In the genomic region with DNA sequence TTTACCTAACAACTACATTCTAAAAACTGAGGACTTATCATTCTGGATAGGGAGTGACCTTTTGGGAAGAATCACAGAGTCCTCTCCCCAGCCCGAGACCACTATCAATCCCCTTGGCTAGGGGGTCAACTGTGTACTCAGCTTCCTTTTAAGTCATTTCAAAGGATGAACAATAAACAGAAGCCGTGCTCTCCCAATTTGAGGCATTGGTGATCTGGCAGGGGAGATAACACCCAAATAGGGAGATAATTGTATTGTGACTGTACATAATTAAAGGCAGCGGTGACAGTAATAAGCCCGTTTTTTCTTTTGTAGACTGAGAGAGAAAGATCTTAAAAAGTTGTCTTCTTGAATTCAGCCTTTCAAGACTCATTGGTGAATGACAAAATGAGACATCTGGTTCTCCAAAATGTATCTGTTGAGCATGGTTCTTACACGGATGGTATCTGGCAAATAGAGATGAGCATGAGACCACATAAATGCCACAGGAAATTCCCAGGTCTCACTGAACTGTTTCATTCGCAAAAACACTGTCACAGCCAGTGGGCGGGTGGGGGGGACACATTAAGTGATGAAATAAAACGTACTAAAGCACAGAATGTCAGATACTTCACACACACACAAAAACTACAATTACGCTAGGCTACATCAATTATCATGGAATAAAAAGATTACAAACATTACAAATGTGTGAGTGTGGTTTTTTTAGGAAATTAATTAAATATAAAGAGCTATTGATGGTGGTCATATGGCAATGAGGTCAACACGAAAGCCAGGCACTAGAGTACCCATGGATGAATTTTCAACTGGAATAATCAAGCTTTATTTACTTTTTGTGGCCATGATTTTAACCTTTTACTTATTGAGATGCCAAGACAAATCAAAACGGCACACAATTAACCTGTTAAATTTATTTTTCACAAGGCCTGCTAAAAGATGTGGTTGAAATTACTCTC, we compare ENCODE assay signal across 1 cellular context.
TF ChIP-seq lines count a peak whose summit lies in the region.

No MANE protein-coding gene starts in this region.

TF ChIP-seq in SK-N-SH treated with all-trans-retinoic acid at 6 μM for 48 hours, 23 proteins besides CTCF, POLR2A, EP300 and RAD21 (continued from another document):
- TF ChIP-seq, protein P1, sequence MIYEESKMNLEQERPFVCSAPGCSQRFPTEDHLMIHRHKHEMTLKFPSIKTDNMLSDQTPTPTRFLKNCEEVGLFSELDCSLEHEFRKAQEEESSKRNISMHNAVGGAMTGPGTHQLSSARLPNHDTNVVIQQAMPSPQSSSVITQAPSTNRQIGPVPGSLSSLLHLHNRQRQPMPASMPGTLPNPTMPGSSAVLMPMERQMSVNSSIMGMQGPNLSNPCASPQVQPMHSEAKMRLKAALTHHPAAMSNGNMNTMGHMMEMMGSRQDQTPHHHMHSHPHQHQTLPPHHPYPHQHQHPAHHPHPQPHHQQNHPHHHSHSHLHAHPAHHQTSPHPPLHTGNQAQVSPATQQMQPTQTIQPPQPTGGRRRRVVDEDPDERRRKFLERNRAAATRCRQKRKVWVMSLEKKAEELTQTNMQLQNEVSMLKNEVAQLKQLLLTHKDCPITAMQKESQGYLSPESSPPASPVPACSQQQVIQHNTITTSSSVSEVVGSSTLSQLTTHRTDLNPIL (CRISPR knock-in tag; IDR thresholded peaks at IDR 0.05; ENCODE audit: low read depth), result no peak
- TF ChIP-seq ZC3H10 (CRISPR knock-in tag; IDR thresholded peaks at IDR 0.05), result no peak
- TF ChIP-seq, protein P2, sequence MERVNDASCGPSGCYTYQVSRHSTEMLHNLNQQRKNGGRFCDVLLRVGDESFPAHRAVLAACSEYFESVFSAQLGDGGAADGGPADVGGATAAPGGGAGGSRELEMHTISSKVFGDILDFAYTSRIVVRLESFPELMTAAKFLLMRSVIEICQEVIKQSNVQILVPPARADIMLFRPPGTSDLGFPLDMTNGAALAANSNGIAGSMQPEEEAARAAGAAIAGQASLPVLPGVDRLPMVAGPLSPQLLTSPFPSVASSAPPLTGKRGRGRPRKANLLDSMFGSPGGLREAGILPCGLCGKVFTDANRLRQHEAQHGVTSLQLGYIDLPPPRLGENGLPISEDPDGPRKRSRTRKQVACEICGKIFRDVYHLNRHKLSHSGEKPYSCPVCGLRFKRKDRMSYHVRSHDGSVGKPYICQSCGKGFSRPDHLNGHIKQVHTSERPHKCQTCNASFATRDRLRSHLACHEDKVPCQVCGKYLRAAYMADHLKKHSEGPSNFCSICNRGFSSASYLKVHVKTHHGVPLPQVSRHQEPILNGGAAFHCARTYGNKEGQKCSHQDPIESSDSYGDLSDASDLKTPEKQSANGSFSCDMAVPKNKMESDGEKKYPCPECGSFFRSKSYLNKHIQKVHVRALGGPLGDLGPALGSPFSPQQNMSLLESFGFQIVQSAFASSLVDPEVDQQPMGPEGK (CRISPR knock-in tag; IDR thresholded peaks at IDR 0.05; ENCODE audit: borderline replicate concordance), result no peak
- TF ChIP-seq, protein P3, sequence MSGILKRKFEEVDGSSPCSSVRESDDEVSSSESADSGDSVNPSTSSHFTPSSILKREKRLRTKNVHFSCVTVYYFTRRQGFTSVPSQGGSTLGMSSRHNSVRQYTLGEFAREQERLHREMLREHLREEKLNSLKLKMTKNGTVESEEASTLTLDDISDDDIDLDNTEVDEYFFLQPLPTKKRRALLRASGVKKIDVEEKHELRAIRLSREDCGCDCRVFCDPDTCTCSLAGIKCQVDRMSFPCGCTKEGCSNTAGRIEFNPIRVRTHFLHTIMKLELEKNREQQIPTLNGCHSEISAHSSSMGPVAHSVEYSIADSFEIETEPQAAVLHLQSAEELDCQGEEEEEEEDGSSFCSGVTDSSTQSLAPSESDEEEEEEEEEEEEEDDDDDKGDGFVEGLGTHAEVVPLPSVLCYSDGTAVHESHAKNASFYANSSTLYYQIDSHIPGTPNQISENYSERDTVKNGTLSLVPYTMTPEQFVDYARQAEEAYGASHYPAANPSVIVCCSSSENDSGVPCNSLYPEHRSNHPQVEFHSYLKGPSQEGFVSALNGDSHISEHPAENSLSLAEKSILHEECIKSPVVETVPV (CRISPR knock-in tag; IDR thresholded peaks at IDR 0.05), result no peak
- no peak for TF ChIP-seq ZFP3 (CRISPR knock-in tag; IDR thresholded peaks at IDR 0.05)
- 0 out of 2 replicates have a peak, but pooled peaks have one; percentile 53 for TF ChIP-seq SNAI2 (CRISPR knock-in tag; IDR thresholded peaks at IDR 0.05)
- TF ChIP-seq ZNF70 (CRISPR knock-in tag; IDR thresholded peaks at IDR 0.05), result no peak
- no peak for TF ChIP-seq TOX (CRISPR knock-in tag; IDR thresholded peaks at IDR 0.05; ENCODE audit: borderline replicate concordance)
- no peak for TF ChIP-seq PPARA (CRISPR knock-in tag; IDR thresholded peaks at IDR 0.05; ENCODE audit: borderline replicate concordance)
- TF ChIP-seq CSDC2 (CRISPR knock-in tag; IDR thresholded peaks at IDR 0.05), result no peak
- TF ChIP-seq TCF4 (CRISPR knock-in tag; IDR thresholded peaks at IDR 0.05; ENCODE audit: borderline replicate concordance), result peak; percentile 89
- TF ChIP-seq ESRRG (CRISPR knock-in tag; IDR thresholded peaks at IDR 0.05), result no peak
- TF ChIP-seq POU6F1 (CRISPR knock-in tag; IDR thresholded peaks at IDR 0.05; ENCODE audit: borderline replicate concordance, low read depth), result no peak
- TF ChIP-seq ZNF565 (CRISPR knock-in tag; conservative IDR thresholded peaks at IDR 0.05; ENCODE audit: low read depth), result no peak
- TF ChIP-seq ZFP30 (CRISPR knock-in tag; IDR thresholded peaks at IDR 0.05), result no peak
- no peak for TF ChIP-seq ZNF8 (CRISPR knock-in tag; IDR thresholded peaks at IDR 0.05)
- TF ChIP-seq ISL1 (CRISPR knock-in tag; IDR thresholded peaks at IDR 0.05), result peak; percentile 24; the same call in 1 of the 2 replicates
- TF ChIP-seq OSR1 (CRISPR knock-in tag; IDR thresholded peaks at IDR 0.05), result no peak
- no peak for TF ChIP-seq BACH2 (CRISPR knock-in tag; IDR thresholded peaks at IDR 0.05; ENCODE audit: borderline replicate concordance)
- no peak for TF ChIP-seq ARNTL (CRISPR knock-in tag; IDR thresholded peaks at IDR 0.05; ENCODE audit: borderline replicate concordance, low read depth)
